8 cellular contexts compared by ENCODE assay signal in the genomic region with DNA sequence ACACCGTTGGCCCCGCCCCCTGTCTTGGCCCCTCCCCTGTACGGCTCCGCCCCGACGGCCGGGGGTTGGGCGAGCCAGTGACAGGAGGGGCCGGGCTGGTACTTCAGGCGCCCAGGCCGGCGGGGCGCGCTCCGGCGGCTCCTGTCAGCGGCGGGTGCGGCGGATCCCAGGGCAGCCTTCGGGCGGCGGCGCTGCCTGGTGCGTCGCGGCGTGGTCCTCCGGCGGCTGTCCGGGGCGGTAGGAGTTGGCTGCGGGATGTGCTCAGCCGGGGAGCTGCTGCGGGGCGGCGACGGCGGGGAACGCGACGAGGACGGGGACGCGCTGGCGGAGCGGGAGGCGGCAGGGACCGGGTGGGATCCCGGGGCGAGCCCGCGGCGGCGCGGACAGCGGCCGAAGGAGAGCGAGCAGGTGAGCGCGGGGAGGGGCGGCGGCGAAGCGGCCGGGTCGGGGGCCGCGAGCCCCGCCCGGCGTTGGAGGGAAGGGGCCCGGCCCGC. TPM values are rescaled to one million over a fixed set of nuclear protein-coding genes. Genes with fewer than 3 reads are reported as not detected.
DNase-seq lines count a peak whose midpoint lies in the region; ATAC-seq and TF ChIP-seq lines count a peak whose summit lies in the region.

FAM241A (plus strand) TSS at position 129 of the 494 bp plus-strand sequence; CDS start at position 256, 127 bp downstream.

- no peaks in the 10 kb centered on the region for H3F3A ChIP-seq in PC-3 (ENCODE audit: low read length, unreplicated experiment)

- peak within 1 kb of the TSS; percentile 99 for H3K4me3 ChIP-seq in PC-3 (ENCODE audit: low read length)

- peaks cover 6 to 10% of the 10 kb centered on the region in 2 donors for H3K4me1 Mint-ChIP-seq in natural killer cell

- no peaks in the 10 kb centered on the region for H3K9me2 ChIP-seq in PC-3 (replicated peaks; ENCODE audit: low read length)

- H3K79me2 ChIP-seq in PC-3 (ENCODE audit: low read length): peaks cover 30% of the 10 kb centered on the region

- H3K27ac ChIP-seq in PC-3 (ENCODE audit: low read length): peak within 1 kb of the TSS; percentile 43; the same call in 1 of the 2 replicates

- H3K4me1 ChIP-seq in PC-3 (ENCODE audit: insufficient read depth, low read length): peaks cover 9% of the 10 kb centered on the region

- BruUV-seq in PC-3 (replicated peaks; lab: Mats Ljungman, UMichigan): no TSS peak

- H3K36me3 ChIP-seq in PC-3 (ENCODE audit: low read depth, low read length): no peaks in the 10 kb centered on the region

- no peaks in the 10 kb centered on the region for H3K27me3 ChIP-seq in PC-3 (ENCODE audit: low read length)

- TF ChIP-seq CTCF in PC-3 (conservative IDR thresholded peaks at IDR 0.05; ENCODE audit: low read depth, low read length) (no peak), natural killer cell (IDR thresholded peaks at IDR 0.05) (no peak)

- H3K27ac Mint-ChIP-seq in natural killer cell: peak within 1 kb of the TSS; percentile 43 to 54

- H3K36me3 Mint-ChIP-seq in natural killer cell: no peaks in the 10 kb centered on the region

- H3K9ac ChIP-seq in PC-3 (ENCODE audit: low read length): peak within 1 kb of the TSS; percentile 83

- peak within 1 kb of the TSS; percentile 81 for H3K4me3 Mint-ChIP-seq in natural killer cell

- 0 out of 2 replicates have a peak, but pooled peaks cover 3% of the 10 kb centered on the region for H4K20me1 ChIP-seq in PC-3 (ENCODE audit: low read length)

- POLR2A ChIA-PET in PC-3 (lab: Charles Lee; ENCODE audit: unreplicated experiment): no interaction called here

- H2AFZ ChIP-seq in PC-3 (ENCODE audit: low read length): peak within 1 kb of the TSS; percentile 98

- no peaks in the 10 kb centered on the region for H3K9me3 Mint-ChIP-seq in natural killer cell

- DNase-seq in COLO668 (lab: John Stamatoyannopoulos, UW; ENCODE audit: unreplicated experiment) (peak; percentile 81), PC-3 (peak; percentile 75), activated T-helper 1 cell treated with Interleukin-2 at 50 U/mL for 16 hours (ENCODE audit: low read depth) (peak; percentile 84), fibroblast of gingiva (ENCODE audit: low read depth) (peak; percentile 76), natural killer cell (peak; percentile 85)
- DNase-seq in stimulated activated naive CD8-positive, alpha-beta T cell treated with anti-CD3 and anti-CD28 coated beads, Interleukin-15, Interleukin-2, amounts not matched to agents 100 U/mL and 50 U/mL, for 24 hours: peak; percentile 94

- peak within 1 kb of the TSS; percentile 98 for H3K4me2 ChIP-seq in PC-3 (ENCODE audit: low read length)

- peaks cover 6 to 8% of the 10 kb centered on the region in 2 donors for H3K27me3 Mint-ChIP-seq in natural killer cell (ENCODE audit: low read depth in 2 of 2)

- H3K9me3 ChIP-seq in PC-3 (ENCODE audit: low read length): no peaks in the 10 kb centered on the region

- CTCF ChIA-PET in PC-3 (lab: Charles Lee): no interaction called here

- intact Hi-C loops in PC-3 (cut with micrococcal nuclease) (no loop called here), natural killer cell (cut with micrococcal nuclease) (loop anchor here (1.0 to 2.0 kb wide), 2 partner anchors 87 to 491 kb away; partner anchors contain the start of genes LARP7 and ZGRF1)

- ATAC-seq in GM19438 (IDR thresholded peaks at IDR 0.05; ENCODE audit: low read depth, unreplicated experiment): peak; percentile 90
- peak; percentile 66 for ATAC-seq in HG03565 (IDR thresholded peaks at IDR 0.05; ENCODE audit: unreplicated experiment)
- ATAC-seq in PC-3: peak; percentile 94
- ATAC-seq in natural killer cell: peak; percentile 91 to 98 (median 94)
- ATAC-seq in stimulated activated naive CD8-positive, alpha-beta T cell treated with anti-CD3 and anti-CD28 coated beads, Interleukin-15, Interleukin-2, amounts not matched to agents 100 U/mL and 50 U/mL, for 24 hours: peak; percentile 95

RNA-seq across cellular contexts. Expression of gene FAM241A, which starts in this region (rescaled TPM):
- 2.2 and 2.8 TPM in 2 replicates for total RNA-seq in PC-3 (2014; rRNA removed)
- under 1 TPM; 0.36 to 0.75 (median 0.40) TPM for total RNA-seq in natural killer cell

Comparison
In these comparisons a context has a peak if more than half of its experiments do, and no peak if none do; other contexts are left out.
1. Peak in every context shown above with its lines: DNase-seq, ATAC-seq, H3K4me3 ChIP-seq and H3K27ac ChIP-seq.
2. Peak in DNase-seq and ATAC-seq in natural killer cell; RNA of the gene not detected or under 1 TPM.